Comparison of ENCODE assay signal across 17 cellular contexts in genomic region chr12:26621932-26622331, GRCh38.
"Had no signal": no experiment of that assay in that cellular context is flagged by ENCODE, and none has a peak within 500 bp of the region (broad histone marks: within the 10 kb centered on the region; RNA-seq: fewer than 3 reads in every experiment).

No MANE protein-coding gene starts in this region.

- H3K27ac ChIP-seq: cardiac muscle cell, foreskin keratinocyte, parathyroid adenoma, sigmoid colon, testis had no signal

- H3K27me3 ChIP-seq: cardiac muscle cell, foreskin keratinocyte, sigmoid colon, testis had no signal

- H3K4me1 ChIP-seq: parathyroid adenoma, sigmoid colon, testis had no signal

- ATAC-seq: activated CD8-positive, alpha-beta T cell treated with anti-CD3 and anti-CD28 coated beads for 36 hours; foreskin keratinocyte; left colon; stimulated activated memory B cell treated with anti-CD40 and anti-IgM and Interleukin-4, amounts not matched to agents 10 μg/mL and 1 μg/mL and 100 μg/mL, for 72 hours had no signal

- H3K36me3 ChIP-seq: cardiac muscle cell had no signal

- H3K4me3 ChIP-seq: cardiac muscle cell, sigmoid colon, testis had no signal

- H3K9me3 ChIP-seq: sigmoid colon, testis had no signal

- DNase-seq: activated CD4-positive, alpha-beta T cell treated with anti-CD3 and anti-CD28 coated beads, Interleukin-2, amount 10 ng/mL, durations not matched to agents 24 days and 14 days; activated CD4-positive, CD25-positive, alpha-beta regulatory T cell; activated CD8-positive, alpha-beta T cell treated with anti-CD3 and anti-CD28 coated beads for 36 hours; activated naive CD4-positive, alpha-beta T cell; activated naive CD8-positive, alpha-beta T cell treated with anti-CD3 and anti-CD28 coated beads, Interleukin-2, amount 10 ng/mL, durations not matched to agents 7 days and 5 days; activated T-cell treated with anti-CD3 and anti-CD28 coated beads, Interleukin-2, amount 50 U/mL, for 1 hour; amygdala; foreskin keratinocyte; hippocampal formation; left colon; midbrain; sigmoid colon; stimulated activated CD4-positive, alpha-beta T cell treated with anti-CD3 and anti-CD28 coated beads, Interleukin-4, amount 100 ng/mL, for 4 hours; testis had no signal
